1 cellular context compared by ENCODE assay signal in the genomic region with DNA sequence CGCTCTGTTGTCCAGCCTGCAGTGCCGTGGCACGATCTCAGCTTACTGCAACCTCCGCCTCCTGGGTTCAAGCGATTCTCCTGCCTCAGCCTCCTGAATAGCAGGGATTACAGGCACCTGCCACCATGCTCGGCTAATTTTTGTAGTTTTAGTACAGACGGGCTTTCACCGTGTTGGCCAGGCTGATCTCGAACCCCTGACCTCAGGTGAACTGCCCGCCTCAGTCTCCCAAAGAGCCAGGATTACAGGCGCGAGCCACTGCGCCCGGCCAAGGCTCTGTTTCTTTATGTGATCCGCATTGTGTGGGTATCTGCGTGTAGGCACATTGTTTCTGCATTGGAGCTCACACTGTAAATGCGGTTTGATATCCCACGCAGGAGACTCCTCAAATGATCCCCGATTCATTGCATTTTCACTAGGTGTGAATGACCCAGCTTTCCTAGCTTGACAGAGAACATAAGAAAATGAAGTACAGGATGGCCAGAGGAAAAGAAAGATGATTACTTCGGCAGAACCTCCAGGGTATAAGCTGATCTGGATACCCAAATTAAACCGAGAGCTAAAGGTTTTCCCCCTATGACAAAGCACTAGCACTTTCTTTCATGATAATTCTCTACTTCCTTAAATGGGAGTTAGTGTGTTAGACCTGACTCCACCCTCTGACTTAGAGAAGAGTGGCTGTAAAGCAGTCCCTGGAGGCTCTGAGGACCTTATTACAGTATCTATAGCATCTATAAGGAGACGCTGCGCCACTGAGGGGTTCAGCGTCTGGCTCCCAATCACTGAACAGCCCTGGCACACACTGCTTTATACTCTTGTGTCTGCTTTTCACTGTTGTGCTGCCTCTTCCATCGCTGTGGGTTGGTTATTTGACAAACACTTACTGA.
TF ChIP-seq lines count a peak whose summit lies in the region.

No MANE protein-coding gene starts in this region.

TF ChIP-seq in GM12878, 131 proteins besides CTCF, POLR2A, EP300 and RAD21 (continued from another document):
- TF ChIP-seq, protein P1, sequence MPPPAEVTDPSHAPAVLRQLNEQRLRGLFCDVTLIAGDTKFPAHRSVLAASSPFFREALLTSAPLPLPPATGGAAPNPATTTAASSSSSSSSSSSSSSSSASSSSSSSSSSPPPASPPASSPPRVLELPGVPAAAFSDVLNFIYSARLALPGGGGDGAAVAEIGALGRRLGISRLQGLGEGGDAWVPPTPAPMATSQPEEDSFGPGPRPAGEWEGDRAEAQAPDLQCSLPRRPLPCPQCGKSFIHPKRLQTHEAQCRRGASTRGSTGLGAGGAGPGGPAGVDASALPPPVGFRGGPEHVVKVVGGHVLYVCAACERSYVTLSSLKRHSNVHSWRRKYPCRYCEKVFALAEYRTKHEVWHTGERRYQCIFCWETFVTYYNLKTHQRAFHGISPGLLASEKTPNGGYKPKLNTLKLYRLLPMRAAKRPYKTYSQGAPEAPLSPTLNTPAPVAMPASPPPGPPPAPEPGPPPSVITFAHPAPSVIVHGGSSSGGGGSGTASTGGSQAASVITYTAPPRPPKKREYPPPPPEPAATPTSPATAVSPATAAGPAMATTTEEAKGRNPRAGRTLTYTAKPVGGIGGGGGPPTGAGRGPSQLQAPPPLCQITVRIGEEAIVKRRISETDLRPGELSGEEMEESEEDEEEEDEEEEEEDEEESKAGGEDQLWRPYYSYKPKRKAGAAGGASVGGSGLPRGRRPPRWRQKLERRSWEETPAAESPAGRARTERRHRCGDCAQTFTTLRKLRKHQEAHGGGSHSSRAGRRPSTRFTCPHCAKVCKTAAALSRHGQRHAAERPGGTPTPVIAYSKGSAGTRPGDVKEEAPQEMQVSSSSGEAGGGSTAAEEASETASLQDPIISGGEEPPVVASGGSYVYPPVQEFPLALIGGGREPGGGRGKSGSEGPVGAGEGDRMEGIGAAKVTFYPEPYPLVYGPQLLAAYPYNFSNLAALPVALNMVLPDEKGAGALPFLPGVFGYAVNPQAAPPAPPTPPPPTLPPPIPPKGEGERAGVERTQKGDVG (CRISPR knock-in tag; IDR thresholded peaks at IDR 0.05) = no peak
- TF ChIP-seq, protein P2, sequence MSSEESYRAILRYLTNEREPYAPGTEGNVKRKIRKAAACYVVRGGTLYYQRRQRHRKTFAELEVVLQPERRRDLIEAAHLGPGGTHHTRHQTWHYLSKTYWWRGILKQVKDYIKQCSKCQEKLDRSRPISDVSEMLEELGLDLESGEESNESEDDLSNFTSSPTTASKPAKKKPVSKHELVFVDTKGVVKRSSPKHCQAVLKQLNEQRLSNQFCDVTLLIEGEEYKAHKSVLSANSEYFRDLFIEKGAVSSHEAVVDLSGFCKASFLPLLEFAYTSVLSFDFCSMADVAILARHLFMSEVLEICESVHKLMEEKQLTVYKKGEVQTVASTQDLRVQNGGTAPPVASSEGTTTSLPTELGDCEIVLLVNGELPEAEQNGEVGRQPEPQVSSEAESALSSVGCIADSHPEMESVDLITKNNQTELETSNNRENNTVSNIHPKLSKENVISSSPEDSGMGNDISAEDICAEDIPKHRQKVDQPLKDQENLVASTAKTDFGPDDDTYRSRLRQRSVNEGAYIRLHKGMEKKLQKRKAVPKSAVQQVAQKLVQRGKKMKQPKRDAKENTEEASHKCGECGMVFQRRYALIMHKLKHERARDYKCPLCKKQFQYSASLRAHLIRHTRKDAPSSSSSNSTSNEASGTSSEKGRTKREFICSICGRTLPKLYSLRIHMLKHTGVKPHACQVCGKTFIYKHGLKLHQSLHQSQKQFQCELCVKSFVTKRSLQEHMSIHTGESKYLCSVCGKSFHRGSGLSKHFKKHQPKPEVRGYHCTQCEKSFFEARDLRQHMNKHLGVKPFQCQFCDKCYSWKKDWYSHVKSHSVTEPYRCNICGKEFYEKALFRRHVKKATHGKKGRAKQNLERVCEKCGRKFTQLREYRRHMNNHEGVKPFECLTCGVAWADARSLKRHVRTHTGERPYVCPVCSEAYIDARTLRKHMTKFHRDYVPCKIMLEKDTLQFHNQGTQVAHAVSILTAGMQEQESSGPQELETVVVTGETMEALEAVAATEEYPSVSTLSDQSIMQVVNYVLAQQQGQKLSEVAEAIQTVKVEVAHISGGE (CRISPR knock-in tag; IDR thresholded peaks at IDR 0.05) = no peak
- TF ChIP-seq JUND (IDR thresholded peaks at IDR 0.05; ENCODE audit: low read depth, low read length) (no peak), TARDBP (IDR thresholded peaks at IDR 0.05; ENCODE audit: borderline replicate concordance) (no peak), KAT2A (conservative IDR thresholded peaks at IDR 0.05; ENCODE audit: control insufficient read depth, low read depth, low read length) (no peak), ASH2L (IDR thresholded peaks at IDR 0.05; ENCODE audit: borderline replicate concordance, low read depth) (no peak), SREBF1 (IDR thresholded peaks at IDR 0.05; ENCODE audit: low read length) (no peak), ZNF622 (IDR thresholded peaks at IDR 0.05) (no peak), MEF2B (IDR thresholded peaks at IDR 0.05; ENCODE audit: partially characterized antibody, poor library complexity, severe bottlenecking) (peak; percentile 88), NR2F1 (conservative IDR thresholded peaks at IDR 0.05) (peak; percentile 73), TAF1 (IDR thresholded peaks at IDR 0.05; ENCODE audit: borderline replicate concordance, low read depth, low read length) (peak; percentile 56), MTA3 (IDR thresholded peaks at IDR 0.05; ENCODE audit: borderline replicate concordance, low read length) (no peak)
- TF ChIP-seq, protein P3, sequence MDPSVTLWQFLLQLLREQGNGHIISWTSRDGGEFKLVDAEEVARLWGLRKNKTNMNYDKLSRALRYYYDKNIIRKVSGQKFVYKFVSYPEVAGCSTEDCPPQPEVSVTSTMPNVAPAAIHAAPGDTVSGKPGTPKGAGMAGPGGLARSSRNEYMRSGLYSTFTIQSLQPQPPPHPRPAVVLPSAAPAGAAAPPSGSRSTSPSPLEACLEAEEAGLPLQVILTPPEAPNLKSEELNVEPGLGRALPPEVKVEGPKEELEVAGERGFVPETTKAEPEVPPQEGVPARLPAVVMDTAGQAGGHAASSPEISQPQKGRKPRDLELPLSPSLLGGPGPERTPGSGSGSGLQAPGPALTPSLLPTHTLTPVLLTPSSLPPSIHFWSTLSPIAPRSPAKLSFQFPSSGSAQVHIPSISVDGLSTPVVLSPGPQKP (IDR thresholded peaks at IDR 0.05; ENCODE audit: low read depth, low read length) = no peak
- TF ChIP-seq, protein P4, sequence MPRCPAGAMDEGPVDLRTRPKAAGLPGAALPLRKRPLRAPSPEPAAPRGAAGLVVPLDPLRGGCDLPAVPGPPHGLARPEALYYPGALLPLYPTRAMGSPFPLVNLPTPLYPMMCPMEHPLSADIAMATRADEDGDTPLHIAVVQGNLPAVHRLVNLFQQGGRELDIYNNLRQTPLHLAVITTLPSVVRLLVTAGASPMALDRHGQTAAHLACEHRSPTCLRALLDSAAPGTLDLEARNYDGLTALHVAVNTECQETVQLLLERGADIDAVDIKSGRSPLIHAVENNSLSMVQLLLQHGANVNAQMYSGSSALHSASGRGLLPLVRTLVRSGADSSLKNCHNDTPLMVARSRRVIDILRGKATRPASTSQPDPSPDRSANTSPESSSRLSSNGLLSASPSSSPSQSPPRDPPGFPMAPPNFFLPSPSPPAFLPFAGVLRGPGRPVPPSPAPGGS (IDR thresholded peaks at IDR 0.05; ENCODE audit: borderline replicate concordance, insufficient read depth, low read depth, low read length, poor library complexity, severe bottlenecking) = no peak
- TF ChIP-seq, protein P5, sequence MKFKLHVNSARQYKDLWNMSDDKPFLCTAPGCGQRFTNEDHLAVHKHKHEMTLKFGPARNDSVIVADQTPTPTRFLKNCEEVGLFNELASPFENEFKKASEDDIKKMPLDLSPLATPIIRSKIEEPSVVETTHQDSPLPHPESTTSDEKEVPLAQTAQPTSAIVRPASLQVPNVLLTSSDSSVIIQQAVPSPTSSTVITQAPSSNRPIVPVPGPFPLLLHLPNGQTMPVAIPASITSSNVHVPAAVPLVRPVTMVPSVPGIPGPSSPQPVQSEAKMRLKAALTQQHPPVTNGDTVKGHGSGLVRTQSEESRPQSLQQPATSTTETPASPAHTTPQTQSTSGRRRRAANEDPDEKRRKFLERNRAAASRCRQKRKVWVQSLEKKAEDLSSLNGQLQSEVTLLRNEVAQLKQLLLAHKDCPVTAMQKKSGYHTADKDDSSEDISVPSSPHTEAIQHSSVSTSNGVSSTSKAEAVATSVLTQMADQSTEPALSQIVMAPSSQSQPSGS (IDR thresholded peaks at IDR 0.05; ENCODE audit: low read length) = no peak
- TF ChIP-seq, protein P6, sequence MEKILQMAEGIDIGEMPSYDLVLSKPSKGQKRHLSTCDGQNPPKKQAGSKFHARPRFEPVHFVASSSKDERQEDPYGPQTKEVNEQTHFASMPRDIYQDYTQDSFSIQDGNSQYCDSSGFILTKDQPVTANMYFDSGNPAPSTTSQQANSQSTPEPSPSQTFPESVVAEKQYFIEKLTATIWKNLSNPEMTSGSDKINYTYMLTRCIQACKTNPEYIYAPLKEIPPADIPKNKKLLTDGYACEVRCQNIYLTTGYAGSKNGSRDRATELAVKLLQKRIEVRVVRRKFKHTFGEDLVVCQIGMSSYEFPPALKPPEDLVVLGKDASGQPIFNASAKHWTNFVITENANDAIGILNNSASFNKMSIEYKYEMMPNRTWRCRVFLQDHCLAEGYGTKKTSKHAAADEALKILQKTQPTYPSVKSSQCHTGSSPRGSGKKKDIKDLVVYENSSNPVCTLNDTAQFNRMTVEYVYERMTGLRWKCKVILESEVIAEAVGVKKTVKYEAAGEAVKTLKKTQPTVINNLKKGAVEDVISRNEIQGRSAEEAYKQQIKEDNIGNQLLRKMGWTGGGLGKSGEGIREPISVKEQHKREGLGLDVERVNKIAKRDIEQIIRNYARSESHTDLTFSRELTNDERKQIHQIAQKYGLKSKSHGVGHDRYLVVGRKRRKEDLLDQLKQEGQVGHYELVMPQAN (conservative IDR thresholded peaks at IDR 0.05) = no peak
